15 cellular contexts compared by ENCODE assay signal in the genomic region with DNA sequence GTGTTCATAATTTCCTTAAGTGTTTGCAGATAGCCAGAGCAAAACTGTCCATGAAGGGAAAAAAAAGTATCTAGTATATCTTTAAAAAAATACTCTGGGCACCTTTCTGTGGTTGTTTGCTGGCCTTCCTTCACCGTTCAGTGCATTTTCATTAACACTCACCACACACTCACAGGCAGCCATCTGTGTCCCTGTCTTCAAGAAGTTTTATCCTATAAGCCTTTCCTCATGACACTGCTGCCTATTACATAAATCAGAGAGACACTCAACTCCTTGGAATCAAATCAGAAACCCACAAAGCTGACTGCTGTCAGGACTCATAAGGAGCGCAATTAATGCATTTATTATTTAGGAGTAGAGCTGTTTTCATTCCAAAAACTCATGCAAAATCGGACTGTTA.
"Had no signal": no experiment of that assay in that cellular context is flagged by ENCODE, and none has a peak within 500 bp of the region (broad histone marks: within the 10 kb centered on the region; RNA-seq: fewer than 3 reads in every experiment).

No MANE protein-coding gene starts in this region.

- DNase-seq: activated CD4-positive, alpha-beta T cell treated with anti-CD3 and anti-CD28 coated beads, Interleukin-2, amount 50 U/mL, for 1 hour; activated naive CD4-positive, alpha-beta T cell treated with anti-CD3 and anti-CD28 coated beads, Interleukin-2, amount 50 U/mL, for 16 hours; adrenal gland; body of pancreas; cortex of kidney; effector memory CD4-positive, alpha-beta T cell; hippocampal formation; left colon; naive B cell; nucleus accumbens; T-helper 17 cell; uterus had no signal

- H3K27me3 ChIP-seq: adrenal gland, body of pancreas, gastroesophageal sphincter, thyroid gland, uterus had no signal

- H3K27ac ChIP-seq: adrenal gland, body of pancreas, gastroesophageal sphincter, prostate gland, thyroid gland, uterus had no signal

- H3K9me3 ChIP-seq: adrenal gland, body of pancreas, gastroesophageal sphincter, prostate gland, thyroid gland, uterus had no signal

- H3K4me3 ChIP-seq: adrenal gland, body of pancreas, gastroesophageal sphincter, prostate gland, thyroid gland, uterus had no signal

- H3K36me3 ChIP-seq: adrenal gland, gastroesophageal sphincter, prostate gland, thyroid gland, uterus had no signal

- ATAC-seq: body of pancreas, gastroesophageal sphincter, left colon, T-helper 17 cell had no signal
